ENCODE assay signal across 24 cellular contexts in genomic region chr19:48573163-48573505, GRCh38. TPM values are rescaled to one million over a fixed set of nuclear protein-coding genes. Genes with fewer than 3 reads are reported as not detected.
DNase-seq lines count a peak whose midpoint lies in the region; FAIRE-seq and TF ChIP-seq lines count a peak whose summit lies in the region.
"Had no signal": no experiment of that assay in that cellular context is flagged by ENCODE, and none has a peak within 500 bp of the region (broad histone marks: within the 10 kb centered on the region; RNA-seq: fewer than 3 reads in every experiment).

No MANE protein-coding gene starts in this region.

- POLR2A ChIA-PET in RWPE1 (lab: Yijun Ruan, JAX; ENCODE audit: low non-redundant PET), result no interaction called here

- TF ChIP-seq EP300 in esophagus muscularis mucosa (IDR thresholded peaks at IDR 0.05), result no peak

- H3K27me3 ChIP-seq in esophagus muscularis mucosa (no peaks in the 10 kb centered on the region), small intestine (ENCODE audit: control insufficient read depth in 2 of 2, insufficient read depth in 2 of 2, low read length in 2 of 2) (no peaks in the 10 kb centered on the region)
- H3K27me3 ChIP-seq: foreskin keratinocyte, MG63, sigmoid colon, uterus had no signal

- peaks cover 14% of the 10 kb centered on the region for H3K27me3 Mint-ChIP-seq in nephron progenitor cell (ENCODE audit: low read depth, poor library complexity)
- H3K27me3 Mint-ChIP-seq: activated CD8-positive, alpha-beta T cell treated with anti-CD3 and anti-CD28 coated beads for 36 hours; activated naive CD4-positive, alpha-beta T cell treated with anti-CD3 and anti-CD28 coated beads, Interleukin-2, amount 50 U/mL, for 24 hours had no signal

- peaks cover 53% of the 10 kb centered on the region for H3K4me1 Mint-ChIP-seq in nephron progenitor cell
- H3K4me1 Mint-ChIP-seq: activated B cell treated with CpG ODN at 0.5 μM for 24 hours; activated naive CD4-positive, alpha-beta T cell treated with anti-CD3 and anti-CD28 coated beads, Interleukin-2, amount 50 U/mL, for 24 hours had no signal

- intact Hi-C loops in esophagus muscularis mucosa (cut with DNase I), result no loop called here

- H3K9me3 ChIP-seq in esophagus muscularis mucosa (no peaks in the 10 kb centered on the region), small intestine (ENCODE audit: control insufficient read depth, low read depth) (no peaks in the 10 kb centered on the region)
- H3K9me3 ChIP-seq: MG63, sigmoid colon, uterus had no signal

- no peak overlapping the region for H3K4me3 Mint-ChIP-seq in nephron progenitor cell
- H3K4me3 Mint-ChIP-seq: activated B cell treated with CpG ODN at 0.5 μM for 24 hours; activated CD8-positive, alpha-beta T cell treated with anti-CD3 and anti-CD28 coated beads for 36 hours; activated naive CD4-positive, alpha-beta T cell treated with anti-CD3 and anti-CD28 coated beads, Interleukin-2, amount 50 U/mL, for 24 hours; activated T-cell treated with anti-CD3 and anti-CD28 coated beads, Interleukin-2, amount 50 U/mL, for 4 hours; CD4-positive, alpha-beta memory T cell; stimulated activated naive CD8-positive, alpha-beta T cell treated with anti-CD3 and anti-CD28 coated beads, Interleukin-15, Interleukin-2, amounts not matched to agents 100 ng/mL and 50 ng/mL, for 24 hours had no signal

- H3K4me1 ChIP-seq in esophagus muscularis mucosa (peaks cover 2 to 9% (median 8%) of the 10 kb centered on the region in 4 donors), small intestine (ENCODE audit: control insufficient read depth in 2 of 2, insufficient read depth in 1 of 2, low read depth in 1 of 2, low read length in 1 of 2) (peaks cover 0 to 1% of the 10 kb centered on the region in 2 donors)
- H3K4me1 ChIP-seq: foreskin keratinocyte, uterus had no signal

- in situ Hi-C loops in Caki2 (cut with HindIII; ENCODE audit: low pct_unique_long_range_greater_than_20kb, low sequenced_read_pairs), result no loop called here

- CTCF ChIA-PET in RWPE1 (lab: Yijun Ruan, JAX), result interaction anchor here (0.6 to 0.7 kb wide), 2 partner anchors 29 to 70 kb away, joined by 5 read pairs; no protein-coding TSS in a partner anchor

- 85% methylated on average over 12 of the region's 12 CpGs for WGBS in esophagus muscularis mucosa
- WGBS in small intestine, 3 donors, result 77 to 87% (median 79%) methylated on average over 12 of the region's 12 CpGs

- no peaks in the 10 kb centered on the region for H3K9me3 Mint-ChIP-seq in nephron progenitor cell
- H3K9me3 Mint-ChIP-seq: activated B cell treated with CpG ODN at 0.5 μM for 24 hours; activated CD8-positive, alpha-beta T cell treated with anti-CD3 and anti-CD28 coated beads for 36 hours; activated naive CD4-positive, alpha-beta T cell treated with anti-CD3 and anti-CD28 coated beads, Interleukin-2, amount 50 U/mL, for 24 hours; activated T-cell treated with anti-CD3 and anti-CD28 coated beads, Interleukin-2, amount 50 U/mL, for 4 hours; CD4-positive, alpha-beta memory T cell; stimulated activated naive CD8-positive, alpha-beta T cell treated with anti-CD3 and anti-CD28 coated beads, Interleukin-15, Interleukin-2, amounts not matched to agents 100 ng/mL and 50 ng/mL, for 24 hours had no signal

- peak overlapping the region; percentile 69 for H3K27ac Mint-ChIP-seq in nephron progenitor cell
- H3K27ac Mint-ChIP-seq: activated B cell treated with CpG ODN at 0.5 μM for 24 hours; activated CD8-positive, alpha-beta T cell treated with anti-CD3 and anti-CD28 coated beads for 36 hours; activated naive CD4-positive, alpha-beta T cell treated with anti-CD3 and anti-CD28 coated beads, Interleukin-2, amount 50 U/mL, for 24 hours; CD4-positive, alpha-beta memory T cell; stimulated activated naive CD8-positive, alpha-beta T cell treated with anti-CD3 and anti-CD28 coated beads, Interleukin-15, Interleukin-2, amounts not matched to agents 100 ng/mL and 50 ng/mL, for 24 hours had no signal

- no peak overlapping the region for H3K4me3 ChIP-seq in esophagus muscularis mucosa
- H3K4me3 ChIP-seq in small intestine (ENCODE audit: low read depth in 1 of 2, low read length in 2 of 2), result no peak overlapping the region
- H3K4me3 ChIP-seq in foreskin fibroblast (ENCODE audit: low read depth in 1 of 2, low read length in 2 of 2), result no peak overlapping the region
- H3K4me3 ChIP-seq: MG63, sigmoid colon, uterus had no signal

- H3K27ac ChIP-seq in RWPE1, result peak overlapping the region; percentile 46
- no peak overlapping the region for H3K27ac ChIP-seq in esophagus muscularis mucosa (replicated peaks in 1 of 4)
- no peak overlapping the region for H3K27ac ChIP-seq in small intestine (ENCODE audit: low read depth in 1 of 2, low read length in 1 of 2)
- H3K27ac ChIP-seq: foreskin keratinocyte, sigmoid colon, uterus had no signal

- H3K36me3 Mint-ChIP-seq in nephron progenitor cell (ENCODE audit: low read depth), result no peaks in the 10 kb centered on the region
- H3K36me3 Mint-ChIP-seq: activated naive CD4-positive, alpha-beta T cell treated with anti-CD3 and anti-CD28 coated beads, Interleukin-2, amount 50 U/mL, for 24 hours; CD4-positive, alpha-beta memory T cell had no signal

- TF ChIP-seq CTCF in RWPE1 (conservative IDR thresholded peaks at IDR 0.05; ENCODE audit: low read depth) (no peak), nephron progenitor cell (IDR thresholded peaks at IDR 0.05) (no peak), esophagus muscularis mucosa (IDR thresholded peaks at IDR 0.05) (no peak), foreskin fibroblast (IDR thresholded peaks at IDR 0.05; ENCODE audit: low read depth, low read length) (no peak)

- no peaks in the 10 kb centered on the region for H3K36me3 ChIP-seq in esophagus muscularis mucosa
- H3K36me3 ChIP-seq in small intestine (ENCODE audit: control insufficient read depth in 2 of 2, insufficient read depth in 2 of 2, low read length in 2 of 2), result no peaks in the 10 kb centered on the region
- H3K36me3 ChIP-seq: MG63, sigmoid colon, uterus had no signal

- no peak for FAIRE-seq in small intestine (lab: Jason Lieb, UNC)
- FAIRE-seq: colon had no signal

- DNase-seq in Caki2 (ENCODE audit: low read depth) (peak; percentile 94), RWPE1 (ENCODE audit: low spot score) (no peak), nephron progenitor cell (no peak), esophagus muscularis mucosa (ENCODE audit: extremely low spot score) (no peak), small intestine (no peak), foreskin fibroblast (no peak)
- DNase-seq: activated B cell treated with CpG ODN at 0.5 μM for 24 hours; activated CD8-positive, alpha-beta T cell treated with anti-CD3 and anti-CD28 coated beads for 36 hours; activated T-cell treated with anti-CD3 and anti-CD28 coated beads, Interleukin-2, amount 50 U/mL, for 4 hours; CD4-positive, alpha-beta memory T cell; foreskin keratinocyte; IMR-90; MG63; NCI-H1436 treated with DMSO at 0.1 percent for 48 hours; NCI-H2171 treated with DMSO at 0.1 percent for 48 hours; occipital lobe; sigmoid colon; uterus had no signal

- TF ChIP-seq POLR2A in esophagus muscularis mucosa (IDR thresholded peaks at IDR 0.05; ENCODE audit: low read depth), result no peak

RNA-seq across cellular contexts. Expression of gene SULT2B1, which starts 21.2 kb away (rescaled TPM):
- 0.20 TPM in 1 of 2 replicates, not detected in the other for total RNA-seq in Caki2 (2014; rRNA removed; shearing (Covaris generic); ENCODE audit: low replicate concordance)
- total RNA-seq in esophagus muscularis mucosa, result 1 to 10 TPM in 1 of 4 donors, not detected in 3; 1.0 TPM
- 10 to 100 TPM; 12.0 to 28.1 (median 12.5) TPM for polyA plus RNA-seq in small intestine
- total RNA-seq: activated B cell treated with CpG ODN at 0.5 μM for 24 hours; activated CD8-positive, alpha-beta T cell treated with anti-CD3 and anti-CD28 coated beads for 36 hours; activated T-cell treated with anti-CD3 and anti-CD28 coated beads, Interleukin-2, amount 50 U/mL, for 4 hours; CD4-positive, alpha-beta memory T cell; IMR-90; left lobe of liver; occipital lobe had no signal

RNA-seq across cellular contexts. Expression of gene SPACA4, which starts 33.4 kb away (rescaled TPM):
- not detected in 2 replicates for total RNA-seq in Caki2 (2014; rRNA removed; shearing (Covaris generic); ENCODE audit: low replicate concordance)
- not detected for total RNA-seq in esophagus muscularis mucosa
- polyA plus RNA-seq in small intestine, result under 1 TPM in 1 of 3 donors, not detected in 2; 0.22 TPM
- total RNA-seq: activated B cell treated with CpG ODN at 0.5 μM for 24 hours; activated CD8-positive, alpha-beta T cell treated with anti-CD3 and anti-CD28 coated beads for 36 hours; activated T-cell treated with anti-CD3 and anti-CD28 coated beads, Interleukin-2, amount 50 U/mL, for 4 hours; CD4-positive, alpha-beta memory T cell; foreskin keratinocyte; IMR-90; left lobe of liver; mucosa of gallbladder; occipital lobe; sigmoid colon; T-helper 2 cell treated with Interferon-gamma antibody and Interleukin-4, amounts not matched to agents 100 ng/mL and 5 ng/mL, for 36 hours; uterus had no signal
- polyA plus RNA-seq: CD4-positive, alpha-beta memory T cell; foreskin keratinocyte; IMR-90 had no signal

RNA-seq across cellular contexts. Expression of gene FAM83E, which starts 41.7 kb away (rescaled TPM):
- not detected in 2 replicates for total RNA-seq in Caki2 (2014; rRNA removed; shearing (Covaris generic); ENCODE audit: low replicate concordance)
- under 1 TPM; 0.32 to 0.69 (median 0.37) TPM for total RNA-seq in esophagus muscularis mucosa
- 100 to 1,000 TPM in 1 of 3 donors, 10 to 100 TPM in 2; 76.6 to 104 (median 94.0) TPM for polyA plus RNA-seq in small intestine
- total RNA-seq: sigmoid colon had no signal
- polyA plus RNA-seq: CD4-positive, alpha-beta memory T cell had no signal

RNA-seq across cellular contexts. Expression of gene RPL18, which starts 45.8 kb away (rescaled TPM):
- total RNA-seq in Caki2 (2014; rRNA removed; shearing (Covaris generic); ENCODE audit: low replicate concordance), result 2,144 and 2,176 TPM in 2 replicates
- 1,000 to 10,000 TPM; 1,298 to 2,105 (median 1,742) TPM for total RNA-seq in esophagus muscularis mucosa
- 1,000 to 10,000 TPM; 2,250 to 3,184 (median 2,942) TPM for polyA plus RNA-seq in small intestine

RNA-seq across cellular contexts. Expression of gene SPHK2, which starts 46.2 kb away (rescaled TPM):
- total RNA-seq in Caki2 (2014; rRNA removed; shearing (Covaris generic); ENCODE audit: low replicate concordance), result 3.6 and 4.8 TPM in 2 replicates
- 10 to 100 TPM; 15.9 to 24.5 (median 17.0) TPM for total RNA-seq in esophagus muscularis mucosa
- polyA plus RNA-seq in small intestine, result 10 to 100 TPM; 46.8 to 85.7 (median 53.0) TPM
